Comparison of ENCODE assay signal across 1 cellular context in the genomic region with DNA sequence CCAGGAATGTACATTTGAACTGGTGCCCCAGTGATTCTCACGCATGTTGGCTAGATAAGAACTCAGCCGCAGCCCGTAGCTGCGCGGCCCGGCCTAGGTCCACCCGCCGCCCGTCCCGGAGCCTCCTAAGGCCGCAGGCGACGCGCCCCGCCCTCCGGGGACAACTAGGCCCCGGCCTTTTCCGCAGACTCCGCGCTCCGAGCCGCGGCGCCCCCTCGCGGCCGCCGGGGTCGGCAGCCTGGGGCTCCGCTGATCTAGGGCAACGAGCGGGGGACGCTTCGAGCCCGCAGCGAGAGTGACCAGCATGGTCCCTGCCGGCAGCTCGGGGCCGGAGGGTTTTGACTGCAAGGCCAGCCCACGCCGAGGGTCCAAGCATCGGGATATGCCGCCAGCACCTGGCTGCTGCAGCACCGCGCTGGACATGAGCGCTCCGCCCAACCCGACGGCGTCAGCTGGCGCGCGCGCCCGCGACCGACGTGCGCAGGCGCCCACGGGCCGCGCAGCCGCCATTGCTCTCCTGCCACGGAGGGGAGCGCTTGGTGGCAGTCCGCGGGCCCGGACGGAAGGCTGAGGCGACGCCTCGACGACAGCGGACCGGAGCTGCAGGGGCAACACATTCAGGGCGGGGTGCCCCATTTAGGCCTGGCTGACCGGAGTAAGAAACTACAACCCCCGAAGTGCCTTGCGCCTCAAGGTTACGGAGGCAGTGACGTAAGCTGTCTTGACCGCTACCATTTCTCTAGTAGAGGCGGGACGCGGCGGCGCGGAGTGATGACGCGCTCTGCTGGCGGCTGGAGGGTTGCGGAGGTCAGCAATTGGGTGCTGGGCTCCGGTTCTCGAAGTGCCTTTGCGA.
A peak's percentile ranks its signal among the peaks of the same experiment; 100 is the strongest.
TF ChIP-seq lines count a peak whose summit lies in the region.

A gene with protein sequence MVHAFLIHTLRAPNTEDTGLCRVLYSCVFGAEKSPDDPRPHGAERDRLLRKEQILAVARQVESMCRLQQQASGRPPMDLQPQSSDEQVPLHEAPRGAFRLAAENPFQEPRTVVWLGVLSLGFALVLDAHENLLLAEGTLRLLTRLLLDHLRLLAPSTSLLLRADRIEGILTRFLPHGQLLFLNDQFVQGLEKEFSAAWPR (plus strand): TSS at position 500 of the 853 bp plus-strand sequence. CDS start 1,571 bp downstream, outside the sequence.

TF ChIP-seq in K562, 482 proteins besides CTCF, POLR2A, EP300 and RAD21 (continued from another document):
- TF ChIP-seq, protein P1, sequence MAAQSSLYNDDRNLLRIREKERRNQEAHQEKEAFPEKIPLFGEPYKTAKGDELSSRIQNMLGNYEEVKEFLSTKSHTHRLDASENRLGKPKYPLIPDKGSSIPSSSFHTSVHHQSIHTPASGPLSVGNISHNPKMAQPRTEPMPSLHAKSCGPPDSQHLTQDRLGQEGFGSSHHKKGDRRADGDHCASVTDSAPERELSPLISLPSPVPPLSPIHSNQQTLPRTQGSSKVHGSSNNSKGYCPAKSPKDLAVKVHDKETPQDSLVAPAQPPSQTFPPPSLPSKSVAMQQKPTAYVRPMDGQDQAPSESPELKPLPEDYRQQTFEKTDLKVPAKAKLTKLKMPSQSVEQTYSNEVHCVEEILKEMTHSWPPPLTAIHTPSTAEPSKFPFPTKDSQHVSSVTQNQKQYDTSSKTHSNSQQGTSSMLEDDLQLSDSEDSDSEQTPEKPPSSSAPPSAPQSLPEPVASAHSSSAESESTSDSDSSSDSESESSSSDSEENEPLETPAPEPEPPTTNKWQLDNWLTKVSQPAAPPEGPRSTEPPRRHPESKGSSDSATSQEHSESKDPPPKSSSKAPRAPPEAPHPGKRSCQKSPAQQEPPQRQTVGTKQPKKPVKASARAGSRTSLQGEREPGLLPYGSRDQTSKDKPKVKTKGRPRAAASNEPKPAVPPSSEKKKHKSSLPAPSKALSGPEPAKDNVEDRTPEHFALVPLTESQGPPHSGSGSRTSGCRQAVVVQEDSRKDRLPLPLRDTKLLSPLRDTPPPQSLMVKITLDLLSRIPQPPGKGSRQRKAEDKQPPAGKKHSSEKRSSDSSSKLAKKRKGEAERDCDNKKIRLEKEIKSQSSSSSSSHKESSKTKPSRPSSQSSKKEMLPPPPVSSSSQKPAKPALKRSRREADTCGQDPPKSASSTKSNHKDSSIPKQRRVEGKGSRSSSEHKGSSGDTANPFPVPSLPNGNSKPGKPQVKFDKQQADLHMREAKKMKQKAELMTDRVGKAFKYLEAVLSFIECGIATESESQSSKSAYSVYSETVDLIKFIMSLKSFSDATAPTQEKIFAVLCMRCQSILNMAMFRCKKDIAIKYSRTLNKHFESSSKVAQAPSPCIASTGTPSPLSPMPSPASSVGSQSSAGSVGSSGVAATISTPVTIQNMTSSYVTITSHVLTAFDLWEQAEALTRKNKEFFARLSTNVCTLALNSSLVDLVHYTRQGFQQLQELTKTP (IDR thresholded peaks at IDR 0.05; ENCODE audit: low read depth in 1 of 2, partially characterized antibody in 2 of 2) = peak in 1 of 2 experiments; percentile 80
- TF ChIP-seq EP400 (IDR thresholded peaks at IDR 0.05) = peak; percentile 87
- peak; percentile 16; the same call in 1 of the 2 replicates for TF ChIP-seq IRF2 (CRISPR knock-in tag; IDR thresholded peaks at IDR 0.05)
- TF ChIP-seq HSF4 (CRISPR knock-in tag; IDR thresholded peaks at IDR 0.05; ENCODE audit: borderline replicate concordance) = no peak
- TF ChIP-seq, protein P2, sequence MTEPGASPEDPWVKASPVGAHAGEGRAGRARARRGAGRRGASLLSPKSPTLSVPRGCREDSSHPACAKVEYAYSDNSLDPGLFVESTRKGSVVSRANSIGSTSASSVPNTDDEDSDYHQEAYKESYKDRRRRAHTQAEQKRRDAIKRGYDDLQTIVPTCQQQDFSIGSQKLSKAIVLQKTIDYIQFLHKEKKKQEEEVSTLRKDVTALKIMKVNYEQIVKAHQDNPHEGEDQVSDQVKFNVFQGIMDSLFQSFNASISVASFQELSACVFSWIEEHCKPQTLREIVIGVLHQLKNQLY (CRISPR knock-in tag; conservative IDR thresholded peaks at IDR 0.05) = 0 out of 4 replicates have a peak, but pooled peaks of 1 of the 2 experiments have one; percentile 31
- TF ChIP-seq CSDE1 (IDR thresholded peaks at IDR 0.05) = peak in 1 of 2 experiments; percentile 63; a peak in 1 of 4 replicates
- peak; percentile 84 for TF ChIP-seq JUND (IDR thresholded peaks at IDR 0.05; ENCODE audit: borderline replicate concordance, low read depth, low read length)
- TF ChIP-seq JUND (tag; IDR thresholded peaks at IDR 0.05; ENCODE audit: borderline replicate concordance, low read depth, low read length) = peak; percentile 68; the same call in 2 of the 3 replicates
